13 cellular contexts compared by ENCODE assay signal in genomic region chr18:9694952-9695495, GRCh38. TPM values are rescaled to one million over a fixed set of nuclear protein-coding genes. Genes with fewer than 3 reads are reported as not detected.
A peak's percentile ranks its signal among the peaks of the same experiment; 100 is the strongest.
DNase-seq lines count a peak whose midpoint lies in the region; ATAC-seq and TF ChIP-seq lines count a peak whose summit lies in the region.
"Had no signal": no experiment of that assay in that cellular context is flagged by ENCODE, and none has a peak within 500 bp of the region (broad histone marks: within the 10 kb centered on the region; RNA-seq: fewer than 3 reads in every experiment).

No MANE protein-coding gene starts in this region.

- no peaks in the 10 kb centered on the region for H3K9me2 ChIP-seq in HCT116 (ENCODE audit: insufficient read depth)

- RAD21 ChIA-PET in HCT116 (lab: Charles Lee; ENCODE audit: low non-redundant PET in 1 of 2, low total read pairs in 2 of 2, uncharacterized antibody in 2 of 2, unreplicated experiment in 2 of 2), result no interaction called here

- no TSS peak for BruUV-seq in HCT116 (replicated peaks; lab: Mats Ljungman, UMichigan)

- H2AFZ ChIP-seq in HCT116 (ENCODE audit: low read depth, low read length, poor library complexity, severe bottlenecking) (no peak overlapping the region), KMS-11 (ENCODE audit: low read depth) (0 out of 2 replicates have a peak overlapping the region, but pooled peaks have one; percentile 51)

- H3K36me3 ChIP-seq in HCT116 (ENCODE audit: control insufficient read depth in 1 of 2, insufficient read depth in 2 of 2, low read length in 2 of 2), result no peaks in the 10 kb centered on the region
- no peaks in the 10 kb centered on the region for H3K36me3 ChIP-seq in KMS-11 (ENCODE audit: insufficient read depth)
- H3K36me3 ChIP-seq in sigmoid colon, result no peaks in the 10 kb centered on the region
- H3K36me3 ChIP-seq in H7 (replicated peaks; ENCODE audit: control insufficient read depth, insufficient read depth, low read length), result no peaks in the 10 kb centered on the region

- no peak overlapping the region for H3K27ac Mint-ChIP-seq in activated naive CD4-positive, alpha-beta T cell treated with anti-CD3 and anti-CD28 coated beads for 36 hours
- H3K27ac Mint-ChIP-seq: CD8-positive, alpha-beta T cell; H9 had no signal

- H3K27me3 Mint-ChIP-seq in activated naive CD4-positive, alpha-beta T cell treated with anti-CD3 and anti-CD28 coated beads for 36 hours (ENCODE audit: low read depth), result peaks cover 2% of the 10 kb centered on the region

- H3K9ac ChIP-seq in HCT116 (ENCODE audit: low read length) (no peak overlapping the region), KMS-11 (no peak overlapping the region)

- no peaks in the 10 kb centered on the region for H4K20me1 ChIP-seq in HCT116 (ENCODE audit: insufficient read depth)
- H4K20me1 ChIP-seq in KMS-11 (ENCODE audit: insufficient read depth), result no peaks in the 10 kb centered on the region

- no peak overlapping the region for H3K4me3 Mint-ChIP-seq in activated naive CD4-positive, alpha-beta T cell treated with anti-CD3 and anti-CD28 coated beads for 36 hours
- H3K4me3 Mint-ChIP-seq: CD8-positive, alpha-beta T cell; H9 had no signal

- TF ChIP-seq POLR2A in HCT116 (IDR thresholded peaks at IDR 0.05; ENCODE audit: borderline replicate concordance, extremely low read depth, insufficient read depth, insufficient read length) (no peak), sigmoid colon (IDR thresholded peaks at IDR 0.05) (no peak)

- H3K9me3 Mint-ChIP-seq in activated naive CD4-positive, alpha-beta T cell treated with anti-CD3 and anti-CD28 coated beads for 36 hours, result no peaks in the 10 kb centered on the region
- H3K9me3 Mint-ChIP-seq: CD8-positive, alpha-beta T cell; H9 had no signal

- no peaks in the 10 kb centered on the region for H3K4me1 Mint-ChIP-seq in activated naive CD4-positive, alpha-beta T cell treated with anti-CD3 and anti-CD28 coated beads for 36 hours (ENCODE audit: low read depth)

- H3K4me3 ChIP-seq in HCT116 (replicated peaks in 1 of 2; ENCODE audit: low read depth in 1 of 2, low read length in 2 of 2) (no peak overlapping the region), KMS-11 (IDR thresholded peaks at IDR 0.05; ENCODE audit: insufficient read depth, low read depth, low read length) (no peak overlapping the region), sigmoid colon (no peak overlapping the region), H7 (ENCODE audit: insufficient read depth, low read depth, low read length) (no peak overlapping the region)

- H3K36me3 Mint-ChIP-seq in activated naive CD4-positive, alpha-beta T cell treated with anti-CD3 and anti-CD28 coated beads for 36 hours (ENCODE audit: low read depth), result no peaks in the 10 kb centered on the region
- H3K36me3 Mint-ChIP-seq: CD8-positive, alpha-beta T cell had no signal

- intact Hi-C loops in HCT116 (cut with micrococcal nuclease), result no loop called here
- intact Hi-C loops in sigmoid colon (cut with DNase I), result no loop called here
- intact Hi-C loops in activated naive CD4-positive, alpha-beta T cell treated with anti-CD3 and anti-CD28 coated beads for 36 hours (cut with micrococcal nuclease), result no loop called here

- no peak for DNase-seq in HCT116 (ENCODE audit: low read depth, low spot score)
- DNase-seq in islet precursor cell, result peak; percentile 41
- peak; percentile 48 for DNase-seq in sigmoid colon
- DNase-seq in activated naive CD4-positive, alpha-beta T cell treated with anti-CD3 and anti-CD28 coated beads for 36 hours, result no peak
- DNase-seq in H7, result no peak
- DNase-seq: CD8-positive, alpha-beta T cell; H9; NCI-H1048; NCI-H146; RPMI8226 had no signal

- peak in 1 of 3 experiments; percentile 16; a peak in 1 of 6 replicates for TF ChIP-seq CTCF in HCT116 (IDR thresholded peaks at IDR 0.05 in 2 of 3, conservative IDR thresholded peaks at IDR 0.05 in 1 of 3; ENCODE audit: borderline replicate concordance in 1 of 3, insufficient read depth in 1 of 3, low read depth in 2 of 3, low read length in 2 of 3)
- TF ChIP-seq CTCF in KMS-11 (conservative IDR thresholded peaks at IDR 0.05; ENCODE audit: low read depth, low read length), result no peak
- TF ChIP-seq CTCF in sigmoid colon (IDR thresholded peaks at IDR 0.05), result no peak

- no peak for TF ChIP-seq EP300 in sigmoid colon (IDR thresholded peaks at IDR 0.05)

- H3K4me1 ChIP-seq in HCT116 (ENCODE audit: control insufficient read depth in 1 of 2, insufficient read depth in 2 of 2, low read length in 2 of 2) (peaks cover 0 to 5% of the 10 kb centered on the region in 2 experiments; a peak in 1 of 4 replicates), KMS-11 (ENCODE audit: low read depth, poor library complexity, severe bottlenecking) (peaks cover 70% of the 10 kb centered on the region), sigmoid colon (no peaks in the 10 kb centered on the region)

- ATAC-seq in HCT116, result peak; percentile 87
- ATAC-seq in GM18873 (IDR thresholded peaks at IDR 0.05; ENCODE audit: low FRiP score, unreplicated experiment), result no peak
- ATAC-seq: CD8-positive, alpha-beta T cell had no signal

- no peaks in the 10 kb centered on the region for H3K27me3 ChIP-seq in HCT116 (ENCODE audit: insufficient read depth, low read length)
- H3K27me3 ChIP-seq in KMS-11 (ENCODE audit: insufficient read depth, low read depth), result no peaks in the 10 kb centered on the region
- H3K27me3 ChIP-seq in sigmoid colon, result no peaks in the 10 kb centered on the region
- no peaks in the 10 kb centered on the region for H3K27me3 ChIP-seq in H7 (ENCODE audit: control insufficient read depth, insufficient read depth, low read length)

- H3K4me2 ChIP-seq in HCT116 (ENCODE audit: low read length) (no peak overlapping the region), KMS-11 (peak overlapping the region; percentile 86)

- 85 to 93% methylated on average over 3 of the region's 3 CpGs for WGBS in sigmoid colon, 2 donors

- CTCF ChIA-PET in HCT116 (lab: Charles Lee), result interaction anchor here (1.0 kb wide), 1 partner anchor 83 kb away, joined by 3 read pairs; no protein-coding TSS in a partner anchor
- CTCF ChIA-PET in activated naive CD4-positive, alpha-beta T cell treated with anti-CD3 and anti-CD28 coated beads for 36 hours (lab: Charles Lee), result no interaction called here

- H3K9me3 ChIP-seq in HCT116 (ENCODE audit: control insufficient read depth in 1 of 2, insufficient read depth in 1 of 2, low read depth in 1 of 2, low read length in 2 of 2) (no peaks in the 10 kb centered on the region), sigmoid colon (no peaks in the 10 kb centered on the region)

- POLR2A ChIA-PET in HCT116 (lab: Charles Lee), result no interaction called here

- H3K79me2 ChIP-seq in HCT116 (ENCODE audit: insufficient read depth, low read length), result no peaks in the 10 kb centered on the region
- H3K79me2 ChIP-seq in KMS-11 (ENCODE audit: insufficient read depth, low read depth), result no peaks in the 10 kb centered on the region

- H3K27ac ChIP-seq in HCT116 (ENCODE audit: low read depth, low read length) (no peak overlapping the region), KMS-11 (peak overlapping the region; percentile 49; the same call in 1 of the 2 replicates), sigmoid colon (no peak overlapping the region)

- peak; percentile 55 for TF ChIP-seq RAD21 in HCT116 (IDR thresholded peaks at IDR 0.05; ENCODE audit: low read depth)

TF ChIP-seq in HCT116, 20 proteins besides CTCF, POLR2A, EP300 and RAD21 (continues in another document):
- TF ChIP-seq FOSL1 (IDR thresholded peaks at IDR 0.05; ENCODE audit: low read depth) (no peak), YY1 (IDR thresholded peaks at IDR 0.05; ENCODE audit: extremely low read depth, insufficient replicate concordance, low read depth, low read length) (no peak), CEBPB (IDR thresholded peaks at IDR 0.05; ENCODE audit: low read depth) (no peak), EZH2phosphoT487 (IDR thresholded peaks at IDR 0.05; ENCODE audit: borderline replicate concordance) (no peak), ATF3 (IDR thresholded peaks at IDR 0.05) (no peak), CBX3 (IDR thresholded peaks at IDR 0.05; ENCODE audit: low read depth) (no peak), REST (IDR thresholded peaks at IDR 0.05; ENCODE audit: low read depth) (no peak), ELF1 (IDR thresholded peaks at IDR 0.05; ENCODE audit: borderline replicate concordance, low read depth) (no peak)
- TF ChIP-seq, protein P1, sequence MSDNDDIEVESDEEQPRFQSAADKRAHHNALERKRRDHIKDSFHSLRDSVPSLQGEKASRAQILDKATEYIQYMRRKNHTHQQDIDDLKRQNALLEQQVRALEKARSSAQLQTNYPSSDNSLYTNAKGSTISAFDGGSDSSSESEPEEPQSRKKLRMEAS (IDR thresholded peaks at IDR 0.05), result no peak

RNA-seq across cellular contexts. Expression of gene RAB31, which starts 13.1 kb away (rescaled TPM):
- total RNA-seq in HCT116 (2021; ENCODE audit: unreplicated experiment), result 46.9 TPM
- polyA plus RNA-seq in HCT116 (2012), result 17.8 and 18.6 TPM in 2 replicates
- 10 to 100 TPM; 52.0 to 74.6 (median 65.9) TPM for total RNA-seq in sigmoid colon
- 10 to 100 TPM; 16.2 to 22.2 (median 21.8) TPM for polyA plus RNA-seq in sigmoid colon
- total RNA-seq in activated naive CD4-positive, alpha-beta T cell treated with anti-CD3 and anti-CD28 coated beads for 36 hours, result under 1 TPM; 0.38 to 0.89 TPM
- 29.6 and 29.7 TPM in 2 replicates for total RNA-seq in H7 (2014; rRNA removed; shearing (Covaris generic))
- total RNA-seq: OCI-LY7 had no signal

Comparison
In these comparisons a context has a peak if more than half of its experiments do, and no peak if none do; other contexts are left out.
1. DNase-seq: peak in islet precursor cell (single experiment) and sigmoid colon (single experiment); none in HCT116 (single experiment), activated naive CD4-positive, alpha-beta T cell treated with anti-CD3 and anti-CD28 coated beads for 36 hours (single experiment) and H7 (single experiment).
2. RNA of gene RAB31, which starts 13.1 kb away (total RNA-seq): 52.0 to 74.6 TPM in sigmoid colon, 46.9 TPM in HCT116 (single experiment) and 29.6 to 29.7 TPM in H7; 0.38 to 0.89 TPM in activated naive CD4-positive, alpha-beta T cell treated with anti-CD3 and anti-CD28 coated beads for 36 hours; every median in the first group is over 10 times any median in the second.